Comparison of ENCODE assay signal across 29 cellular contexts in genomic region chr12:92221916-92222315, GRCh38.
"Had no signal": no experiment of that assay in that cellular context is flagged by ENCODE, and none has a peak within 500 bp of the region (broad histone marks: within the 10 kb centered on the region; RNA-seq: fewer than 3 reads in every experiment).

No MANE protein-coding gene starts in this region.

- H3K9ac ChIP-seq: neural progenitor cell had no signal

- H3K9me3 ChIP-seq: left lung, lower lobe of right lung, neutrophil, ovary, right atrium auricular region, right lobe of liver, testis, thyroid gland, transverse colon, upper lobe of left lung had no signal

- ATAC-seq: left colon; left lung; lower lobe of right lung; naive thymus-derived CD8-positive, alpha-beta T cell; right lobe of liver; stimulated activated memory B cell treated with anti-CD40 and anti-IgM and Interleukin-4, amounts not matched to agents 10 μg/mL and 1 μg/mL and 100 μg/mL, for 72 hours; stimulated activated naive CD8-positive, alpha-beta T cell treated with anti-CD3 and anti-CD28 coated beads, Interleukin-15, amount 100 ng/mL, for 72 hours had no signal

- H3K4me1 Mint-ChIP-seq: immature natural killer cell had no signal

- DNase-seq: hippocampal formation; immature natural killer cell; kidney; left colon; left lung; lower lobe of right lung; mammary epithelial cell; mesenchymal stem cell; naive thymus-derived CD8-positive, alpha-beta T cell; nephron progenitor cell; occipital lobe; ovary; right lobe of liver; stimulated activated CD4-positive, alpha-beta T cell treated with anti-CD3 and anti-CD28 coated beads, Interleukin-1b, Interleukin-23, amount 100 ng/mL, for 48 hours; stimulated activated CD4-positive, alpha-beta T cell treated with anti-CD3 and anti-CD28 coated beads, Interleukin-2, amount 100 ng/mL, for 48 hours; stimulated activated CD4-positive, alpha-beta T cell treated with anti-CD3 and anti-CD28 coated beads, Interleukin-4, amount 100 ng/mL, for 4 hours; stimulated activated CD8-positive, alpha-beta memory T cell treated with anti-CD3 and anti-CD28 coated beads, Interleukin-4, amount 100 ng/mL, for 48 hours; stimulated activated naive CD4-positive, alpha-beta T cell treated with Interleukin-2 at 50 U/mL for 16 hours; stimulated activated naive CD8-positive, alpha-beta T cell treated with anti-CD3 and anti-CD28 coated beads, Interleukin-15, amount 100 ng/mL, for 72 hours; testis; thyroid gland; transverse colon; upper lobe of left lung had no signal

- H3K36me3 Mint-ChIP-seq: immature natural killer cell; neural progenitor cell; stimulated activated memory B cell treated with anti-CD40 and anti-IgM and Interleukin-4, amounts not matched to agents 10 μg/mL and 1 μg/mL and 100 μg/mL, for 72 hours had no signal

- H3K27me3 ChIP-seq: left lung, neural progenitor cell, neutrophil, ovary, right atrium auricular region, right lobe of liver, testis, thyroid gland, transverse colon, upper lobe of left lung had no signal

- H3K4me1 ChIP-seq: lower lobe of right lung, right atrium auricular region, testis, thyroid gland had no signal

- H3K9me3 Mint-ChIP-seq: nephron progenitor cell; stimulated activated memory B cell treated with anti-CD40 and anti-IgM and Interleukin-4, amounts not matched to agents 10 μg/mL and 1 μg/mL and 100 μg/mL, for 72 hours had no signal

- H3K36me3 ChIP-seq: left lung, lower lobe of right lung, neural progenitor cell, neutrophil, ovary, right atrium auricular region, right lobe of liver, thyroid gland, transverse colon, upper lobe of left lung had no signal

- H3K27me3 Mint-ChIP-seq: naive thymus-derived CD8-positive, alpha-beta T cell; progenitor cell of endocrine pancreas; stimulated activated memory B cell treated with anti-CD40 and anti-IgM and Interleukin-4, amounts not matched to agents 10 μg/mL and 1 μg/mL and 100 μg/mL, for 72 hours; stimulated activated naive CD8-positive, alpha-beta T cell treated with anti-CD3 and anti-CD28 coated beads, Interleukin-15, amount 100 ng/mL, for 72 hours had no signal

- H3K27ac Mint-ChIP-seq: immature natural killer cell; naive thymus-derived CD8-positive, alpha-beta T cell; nephron progenitor cell; neural progenitor cell; progenitor cell of endocrine pancreas; stimulated activated memory B cell treated with anti-CD40 and anti-IgM and Interleukin-4, amounts not matched to agents 10 μg/mL and 1 μg/mL and 100 μg/mL, for 72 hours; stimulated activated naive CD8-positive, alpha-beta T cell treated with anti-CD3 and anti-CD28 coated beads, Interleukin-15, amount 100 ng/mL, for 72 hours had no signal

- H3K27ac ChIP-seq: left lung, lower lobe of right lung, neural progenitor cell, neutrophil, ovary, right atrium auricular region, right lobe of liver, testis, thyroid gland, transverse colon, upper lobe of left lung had no signal

- H2AFZ ChIP-seq: neural progenitor cell had no signal

- H3K4me2 ChIP-seq: neural progenitor cell, smooth muscle cell had no signal

- H3K4me3 Mint-ChIP-seq: immature natural killer cell; naive thymus-derived CD8-positive, alpha-beta T cell; nephron progenitor cell; neural progenitor cell; stimulated activated memory B cell treated with anti-CD40 and anti-IgM and Interleukin-4, amounts not matched to agents 10 μg/mL and 1 μg/mL and 100 μg/mL, for 72 hours; stimulated activated naive CD8-positive, alpha-beta T cell treated with anti-CD3 and anti-CD28 coated beads, Interleukin-15, amount 100 ng/mL, for 72 hours had no signal

- H3K4me3 ChIP-seq: left lung, lower lobe of right lung, neural progenitor cell, ovary, right atrium auricular region, right lobe of liver, smooth muscle cell, testis, thyroid gland, transverse colon, upper lobe of left lung had no signal
